Comparison of ENCODE assay signal across 1 cellular context in the genomic region with DNA sequence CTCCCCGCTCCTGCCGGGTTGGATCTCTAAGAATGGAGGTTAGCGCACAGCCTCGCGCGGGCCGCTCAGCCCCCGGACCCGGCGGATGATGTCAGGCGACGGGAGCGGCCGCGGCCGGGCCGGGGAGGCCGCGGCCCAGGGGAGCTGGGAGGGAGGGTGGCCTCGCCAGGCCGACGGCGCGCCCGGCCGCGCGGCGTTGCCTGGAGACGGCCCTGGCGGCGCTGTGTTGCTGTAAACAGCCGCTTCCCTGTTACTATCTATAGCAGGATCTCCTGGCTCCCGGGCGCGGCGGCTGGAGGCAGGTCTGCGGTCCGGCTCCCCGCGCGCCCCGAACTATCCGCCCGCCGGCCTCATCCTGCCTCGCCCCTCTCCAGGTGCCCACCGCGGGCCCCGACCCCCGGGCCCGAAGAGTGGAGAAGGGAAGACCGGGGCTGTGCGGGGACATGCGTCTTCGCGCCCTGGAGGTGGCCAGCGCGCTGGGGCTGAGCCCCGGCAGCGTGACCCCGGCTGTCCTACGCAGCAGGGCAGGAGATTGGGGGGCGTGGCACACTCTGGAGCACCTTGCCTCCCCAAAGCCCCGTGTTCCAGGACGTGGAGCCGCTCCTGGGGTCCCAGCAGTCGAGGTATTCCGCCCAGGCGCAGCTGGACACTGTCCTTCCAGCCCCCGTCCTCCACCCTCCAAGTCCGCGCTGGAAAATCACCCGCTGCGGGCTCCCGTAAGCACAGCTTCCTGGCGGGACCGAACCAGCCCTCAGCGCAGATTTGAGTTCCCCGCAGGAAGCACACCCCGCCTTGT.
TF ChIP-seq lines count a peak whose summit lies in the region.

No MANE protein-coding gene starts in this region.

TF ChIP-seq in K562, 482 proteins besides CTCF, POLR2A, EP300 and RAD21 (continued from another document and continues in another):
- TF ChIP-seq, protein P1, sequence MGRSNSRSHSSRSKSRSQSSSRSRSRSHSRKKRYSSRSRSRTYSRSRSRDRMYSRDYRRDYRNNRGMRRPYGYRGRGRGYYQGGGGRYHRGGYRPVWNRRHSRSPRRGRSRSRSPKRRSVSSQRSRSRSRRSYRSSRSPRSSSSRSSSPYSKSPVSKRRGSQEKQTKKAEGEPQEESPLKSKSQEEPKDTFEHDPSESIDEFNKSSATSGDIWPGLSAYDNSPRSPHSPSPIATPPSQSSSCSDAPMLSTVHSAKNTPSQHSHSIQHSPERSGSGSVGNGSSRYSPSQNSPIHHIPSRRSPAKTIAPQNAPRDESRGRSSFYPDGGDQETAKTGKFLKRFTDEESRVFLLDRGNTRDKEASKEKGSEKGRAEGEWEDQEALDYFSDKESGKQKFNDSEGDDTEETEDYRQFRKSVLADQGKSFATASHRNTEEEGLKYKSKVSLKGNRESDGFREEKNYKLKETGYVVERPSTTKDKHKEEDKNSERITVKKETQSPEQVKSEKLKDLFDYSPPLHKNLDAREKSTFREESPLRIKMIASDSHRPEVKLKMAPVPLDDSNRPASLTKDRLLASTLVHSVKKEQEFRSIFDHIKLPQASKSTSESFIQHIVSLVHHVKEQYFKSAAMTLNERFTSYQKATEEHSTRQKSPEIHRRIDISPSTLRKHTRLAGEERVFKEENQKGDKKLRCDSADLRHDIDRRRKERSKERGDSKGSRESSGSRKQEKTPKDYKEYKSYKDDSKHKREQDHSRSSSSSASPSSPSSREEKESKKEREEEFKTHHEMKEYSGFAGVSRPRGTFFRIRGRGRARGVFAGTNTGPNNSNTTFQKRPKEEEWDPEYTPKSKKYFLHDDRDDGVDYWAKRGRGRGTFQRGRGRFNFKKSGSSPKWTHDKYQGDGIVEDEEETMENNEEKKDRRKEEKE (IDR thresholded peaks at IDR 0.05; ENCODE audit: borderline replicate concordance in 1 of 2, control insufficient read depth in 1 of 2, low read depth in 2 of 2, low read length in 1 of 2) = no peak
- TF ChIP-seq NRF1 (conservative IDR thresholded peaks at IDR 0.05 in 1 of 2, IDR thresholded peaks at IDR 0.05 in 1 of 2) (peak; percentile 60 to 67; a peak in 2 of 4 replicates), MXI1 (IDR thresholded peaks at IDR 0.05; ENCODE audit: low read depth, low read length) (peak; percentile 87), PHB2 (IDR thresholded peaks at IDR 0.05; ENCODE audit: low read depth) (no peak), MAX (CRISPR knock-in tag; IDR thresholded peaks at IDR 0.05) (no peak), ZBTB43 (CRISPR knock-in tag; IDR thresholded peaks at IDR 0.05) (no peak), ZKSCAN8 (CRISPR knock-in tag; IDR thresholded peaks at IDR 0.05) (no peak), JUNB (CRISPR knock-in tag; conservative IDR thresholded peaks at IDR 0.05) (no peak), ZFX (CRISPR knock-in tag; IDR thresholded peaks at IDR 0.05) (peak; percentile 66), CBX1 (IDR thresholded peaks at IDR 0.05; ENCODE audit: low read depth) (peak; percentile 26; the same call in 1 of the 2 replicates), KDM2B (CRISPR knock-in tag; IDR thresholded peaks at IDR 0.05) (0 out of 2 replicates have a peak, but pooled peaks have one; percentile 59), ZNF217 (CRISPR knock-in tag; IDR thresholded peaks at IDR 0.05) (no peak), CTBP1 (IDR thresholded peaks at IDR 0.05; ENCODE audit: borderline replicate concordance) (peak; percentile 89), LEF1 (IDR thresholded peaks at IDR 0.05) (no peak), POU5F1 (IDR thresholded peaks at IDR 0.05; ENCODE audit: borderline replicate concordance, low read depth, low read length, partially characterized antibody) (no peak), MCM2 (IDR thresholded peaks at IDR 0.05; ENCODE audit: low read depth) (no peak), STAT5B (CRISPR knock-in tag; IDR thresholded peaks at IDR 0.05) (no peak), ERF (CRISPR knock-in tag; IDR thresholded peaks at IDR 0.05) (no peak), TFAM (CRISPR knock-in tag; conservative IDR thresholded peaks at IDR 0.05) (no peak), E2F3 (CRISPR knock-in tag; IDR thresholded peaks at IDR 0.05) (no peak), HDAC6 (IDR thresholded peaks at IDR 0.05; ENCODE audit: low read depth, low read length) (no peak), HNRNPK (IDR thresholded peaks at IDR 0.05; ENCODE audit: low read depth, low read length, poor library complexity, severe bottlenecking) (no peak), MYBL2 (IDR thresholded peaks at IDR 0.05; ENCODE audit: low read depth) (no peak), MYBL2 (CRISPR knock-in tag; IDR thresholded peaks at IDR 0.05; ENCODE audit: borderline replicate concordance) (no peak), YBX1 (IDR thresholded peaks at IDR 0.05) (no peak), BDP1 (IDR thresholded peaks at IDR 0.05; ENCODE audit: insufficient read depth, insufficient read length) (no peak), NFATC3 (IDR thresholded peaks at IDR 0.05) (no peak), NUFIP1 (IDR thresholded peaks at IDR 0.05; ENCODE audit: partially characterized antibody) (no peak), CCNT2 (IDR thresholded peaks at IDR 0.05; ENCODE audit: borderline replicate concordance, extremely low read depth, insufficient read length, low read depth, low read length) (peak; percentile 99), NONO (IDR thresholded peaks at IDR 0.05; ENCODE audit: low read depth in 2 of 2, low read length in 1 of 2) (0 out of 4 replicates have a peak, but pooled peaks of 1 of the 2 experiments have one; percentile 34), ZNF707 (CRISPR knock-in tag; conservative IDR thresholded peaks at IDR 0.05) (no peak), GATAD2B (IDR thresholded peaks at IDR 0.05; ENCODE audit: borderline replicate concordance) (0 out of 2 replicates have a peak, but pooled peaks have one; percentile 67), ASH1L (IDR thresholded peaks at IDR 0.05; ENCODE audit: borderline replicate concordance, low read depth, partially characterized antibody) (no peak), ZNF695 (CRISPR knock-in tag; IDR thresholded peaks at IDR 0.05) (no peak), FOXA3 (CRISPR knock-in tag; conservative IDR thresholded peaks at IDR 0.05 in 1 of 2, IDR thresholded peaks at IDR 0.05 in 1 of 2) (peak in 1 of 2 experiments; percentile 11; a peak in 1 of 4 replicates), CREM (IDR thresholded peaks at IDR 0.05; ENCODE audit: low read depth) (0 out of 2 replicates have a peak, but pooled peaks have one; percentile 38), NFE2 (IDR thresholded peaks at IDR 0.05; ENCODE audit: low read depth) (no peak), FOXJ3 (CRISPR knock-in tag; IDR thresholded peaks at IDR 0.05) (peak; percentile 95), SIN3B (IDR thresholded peaks at IDR 0.05; ENCODE audit: low read depth) (no peak), SMAD4 (CRISPR knock-in tag; conservative IDR thresholded peaks at IDR 0.05) (peak; percentile 85), ATF1 (CRISPR knock-in tag; IDR thresholded peaks at IDR 0.05) (no peak), ATF1 (tag; IDR thresholded peaks at IDR 0.05) (peak; percentile 46; the same call in 1 of the 2 replicates), ZBTB9 (CRISPR knock-in tag; IDR thresholded peaks at IDR 0.05) (no peak), RFX1 (IDR thresholded peaks at IDR 0.05) (peak; percentile 82), SP1 (CRISPR knock-in tag; IDR thresholded peaks at IDR 0.05) (0 out of 2 replicates have a peak, but pooled peaks have one; percentile 29), ZBTB17 (CRISPR knock-in tag; IDR thresholded peaks at IDR 0.05) (no peak), TRIM28 (IDR thresholded peaks at IDR 0.05) (no peak), HIVEP1 (CRISPR knock-in tag; IDR thresholded peaks at IDR 0.05) (no peak), TBP (optimal IDR thresholded peaks at IDR 0.05; ENCODE audit: low read depth, low read length) (no peak), NR1H2 (CRISPR knock-in tag; IDR thresholded peaks at IDR 0.05) (no peak), MEIS2 (IDR thresholded peaks at IDR 0.05; ENCODE audit: partially characterized antibody) (no peak)
- TF ChIP-seq, protein P2, sequence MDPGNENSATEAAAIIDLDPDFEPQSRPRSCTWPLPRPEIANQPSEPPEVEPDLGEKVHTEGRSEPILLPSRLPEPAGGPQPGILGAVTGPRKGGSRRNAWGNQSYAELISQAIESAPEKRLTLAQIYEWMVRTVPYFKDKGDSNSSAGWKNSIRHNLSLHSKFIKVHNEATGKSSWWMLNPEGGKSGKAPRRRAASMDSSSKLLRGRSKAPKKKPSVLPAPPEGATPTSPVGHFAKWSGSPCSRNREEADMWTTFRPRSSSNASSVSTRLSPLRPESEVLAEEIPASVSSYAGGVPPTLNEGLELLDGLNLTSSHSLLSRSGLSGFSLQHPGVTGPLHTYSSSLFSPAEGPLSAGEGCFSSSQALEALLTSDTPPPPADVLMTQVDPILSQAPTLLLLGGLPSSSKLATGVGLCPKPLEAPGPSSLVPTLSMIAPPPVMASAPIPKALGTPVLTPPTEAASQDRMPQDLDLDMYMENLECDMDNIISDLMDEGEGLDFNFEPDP (CRISPR knock-in tag; IDR thresholded peaks at IDR 0.05) = no peak
- TF ChIP-seq, protein P3, sequence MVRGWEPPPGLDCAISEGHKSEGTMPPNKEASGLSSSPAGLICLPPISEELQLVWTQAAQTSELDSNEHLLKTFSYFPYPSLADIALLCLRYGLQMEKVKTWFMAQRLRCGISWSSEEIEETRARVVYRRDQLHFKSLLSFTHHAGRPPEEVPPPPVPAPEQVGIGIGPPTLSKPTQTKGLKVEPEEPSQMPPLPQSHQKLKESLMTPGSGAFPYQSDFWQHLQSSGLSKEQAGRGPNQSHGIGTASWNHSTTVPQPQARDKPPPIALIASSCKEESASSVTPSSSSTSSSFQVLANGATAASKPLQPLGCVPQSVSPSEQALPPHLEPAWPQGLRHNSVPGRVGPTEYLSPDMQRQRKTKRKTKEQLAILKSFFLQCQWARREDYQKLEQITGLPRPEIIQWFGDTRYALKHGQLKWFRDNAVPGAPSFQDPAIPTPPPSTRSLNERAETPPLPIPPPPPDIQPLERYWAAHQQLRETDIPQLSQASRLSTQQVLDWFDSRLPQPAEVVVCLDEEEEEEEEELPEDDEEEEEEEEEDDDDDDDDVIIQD (CRISPR knock-in tag; IDR thresholded peaks at IDR 0.05) = no peak
- TF ChIP-seq, protein P4, sequence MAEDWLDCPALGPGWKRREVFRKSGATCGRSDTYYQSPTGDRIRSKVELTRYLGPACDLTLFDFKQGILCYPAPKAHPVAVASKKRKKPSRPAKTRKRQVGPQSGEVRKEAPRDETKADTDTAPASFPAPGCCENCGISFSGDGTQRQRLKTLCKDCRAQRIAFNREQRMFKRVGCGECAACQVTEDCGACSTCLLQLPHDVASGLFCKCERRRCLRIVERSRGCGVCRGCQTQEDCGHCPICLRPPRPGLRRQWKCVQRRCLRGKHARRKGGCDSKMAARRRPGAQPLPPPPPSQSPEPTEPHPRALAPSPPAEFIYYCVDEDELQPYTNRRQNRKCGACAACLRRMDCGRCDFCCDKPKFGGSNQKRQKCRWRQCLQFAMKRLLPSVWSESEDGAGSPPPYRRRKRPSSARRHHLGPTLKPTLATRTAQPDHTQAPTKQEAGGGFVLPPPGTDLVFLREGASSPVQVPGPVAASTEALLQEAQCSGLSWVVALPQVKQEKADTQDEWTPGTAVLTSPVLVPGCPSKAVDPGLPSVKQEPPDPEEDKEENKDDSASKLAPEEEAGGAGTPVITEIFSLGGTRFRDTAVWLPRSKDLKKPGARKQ (CRISPR knock-in tag; IDR thresholded peaks at IDR 0.05) = no peak
- TF ChIP-seq, protein P5, sequence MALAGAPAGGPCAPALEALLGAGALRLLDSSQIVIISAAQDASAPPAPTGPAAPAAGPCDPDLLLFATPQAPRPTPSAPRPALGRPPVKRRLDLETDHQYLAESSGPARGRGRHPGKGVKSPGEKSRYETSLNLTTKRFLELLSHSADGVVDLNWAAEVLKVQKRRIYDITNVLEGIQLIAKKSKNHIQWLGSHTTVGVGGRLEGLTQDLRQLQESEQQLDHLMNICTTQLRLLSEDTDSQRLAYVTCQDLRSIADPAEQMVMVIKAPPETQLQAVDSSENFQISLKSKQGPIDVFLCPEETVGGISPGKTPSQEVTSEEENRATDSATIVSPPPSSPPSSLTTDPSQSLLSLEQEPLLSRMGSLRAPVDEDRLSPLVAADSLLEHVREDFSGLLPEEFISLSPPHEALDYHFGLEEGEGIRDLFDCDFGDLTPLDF (CRISPR knock-in tag; IDR thresholded peaks at IDR 0.05) = no peak
- TF ChIP-seq, protein P6, sequence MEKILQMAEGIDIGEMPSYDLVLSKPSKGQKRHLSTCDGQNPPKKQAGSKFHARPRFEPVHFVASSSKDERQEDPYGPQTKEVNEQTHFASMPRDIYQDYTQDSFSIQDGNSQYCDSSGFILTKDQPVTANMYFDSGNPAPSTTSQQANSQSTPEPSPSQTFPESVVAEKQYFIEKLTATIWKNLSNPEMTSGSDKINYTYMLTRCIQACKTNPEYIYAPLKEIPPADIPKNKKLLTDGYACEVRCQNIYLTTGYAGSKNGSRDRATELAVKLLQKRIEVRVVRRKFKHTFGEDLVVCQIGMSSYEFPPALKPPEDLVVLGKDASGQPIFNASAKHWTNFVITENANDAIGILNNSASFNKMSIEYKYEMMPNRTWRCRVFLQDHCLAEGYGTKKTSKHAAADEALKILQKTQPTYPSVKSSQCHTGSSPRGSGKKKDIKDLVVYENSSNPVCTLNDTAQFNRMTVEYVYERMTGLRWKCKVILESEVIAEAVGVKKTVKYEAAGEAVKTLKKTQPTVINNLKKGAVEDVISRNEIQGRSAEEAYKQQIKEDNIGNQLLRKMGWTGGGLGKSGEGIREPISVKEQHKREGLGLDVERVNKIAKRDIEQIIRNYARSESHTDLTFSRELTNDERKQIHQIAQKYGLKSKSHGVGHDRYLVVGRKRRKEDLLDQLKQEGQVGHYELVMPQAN (IDR thresholded peaks at IDR 0.05; ENCODE audit: borderline replicate concordance) = no peak
